In genomic region chr7:5469375-5470166, GRCh38 we compare ENCODE assay signal across 1 cellular context.
TF ChIP-seq lines count a peak whose summit lies in the region.

No MANE protein-coding gene starts in this region.

TF ChIP-seq in WTC11, 78 proteins besides CTCF, POLR2A, EP300 and RAD21 (continued from another document):
- TF ChIP-seq, protein P1, sequence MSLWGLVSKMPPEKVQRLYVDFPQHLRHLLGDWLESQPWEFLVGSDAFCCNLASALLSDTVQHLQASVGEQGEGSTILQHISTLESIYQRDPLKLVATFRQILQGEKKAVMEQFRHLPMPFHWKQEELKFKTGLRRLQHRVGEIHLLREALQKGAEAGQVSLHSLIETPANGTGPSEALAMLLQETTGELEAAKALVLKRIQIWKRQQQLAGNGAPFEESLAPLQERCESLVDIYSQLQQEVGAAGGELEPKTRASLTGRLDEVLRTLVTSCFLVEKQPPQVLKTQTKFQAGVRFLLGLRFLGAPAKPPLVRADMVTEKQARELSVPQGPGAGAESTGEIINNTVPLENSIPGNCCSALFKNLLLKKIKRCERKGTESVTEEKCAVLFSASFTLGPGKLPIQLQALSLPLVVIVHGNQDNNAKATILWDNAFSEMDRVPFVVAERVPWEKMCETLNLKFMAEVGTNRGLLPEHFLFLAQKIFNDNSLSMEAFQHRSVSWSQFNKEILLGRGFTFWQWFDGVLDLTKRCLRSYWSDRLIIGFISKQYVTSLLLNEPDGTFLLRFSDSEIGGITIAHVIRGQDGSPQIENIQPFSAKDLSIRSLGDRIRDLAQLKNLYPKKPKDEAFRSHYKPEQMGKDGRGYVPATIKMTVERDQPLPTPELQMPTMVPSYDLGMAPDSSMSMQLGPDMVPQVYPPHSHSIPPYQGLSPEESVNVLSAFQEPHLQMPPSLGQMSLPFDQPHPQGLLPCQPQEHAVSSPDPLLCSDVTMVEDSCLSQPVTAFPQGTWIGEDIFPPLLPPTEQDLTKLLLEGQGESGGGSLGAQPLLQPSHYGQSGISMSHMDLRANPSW (CRISPR knock-in tag; conservative IDR thresholded peaks at IDR 0.05; ENCODE audit: low read depth): no peak
- TF ChIP-seq EMX1 (CRISPR knock-in tag; IDR thresholded peaks at IDR 0.05): no peak
